Comparison of ENCODE assay signal across 22 cellular contexts in the genomic region with DNA sequence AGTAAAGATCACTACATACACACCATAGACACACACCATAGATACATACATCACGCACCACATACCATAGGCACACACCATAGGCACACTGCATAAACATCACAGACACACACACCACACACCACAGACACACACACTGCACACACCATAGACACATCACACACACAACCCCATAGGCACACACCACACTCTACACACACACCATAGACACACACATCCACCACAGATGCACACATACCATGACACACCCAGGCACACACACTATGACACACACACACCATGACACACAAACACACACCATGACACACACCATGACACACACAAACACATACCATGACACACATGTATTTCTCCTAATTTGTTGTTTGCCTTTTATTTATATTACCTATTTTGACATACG. TPM values are rescaled to one million over a fixed set of nuclear protein-coding genes. Genes with fewer than 3 reads are reported as not detected.
"Had no signal": no experiment of that assay in that cellular context is flagged by ENCODE, and none has a peak within 500 bp of the region (broad histone marks: within the 10 kb centered on the region; RNA-seq: fewer than 3 reads in every experiment).

No MANE protein-coding gene starts in this region.

- H3K36me3 Mint-ChIP-seq: activated CD8-positive, alpha-beta memory T cell treated with anti-CD3 and anti-CD28 coated beads, Interleukin-2, amount 10 ng/mL, durations not matched to agents 7 days and 5 days; activated naive CD8-positive, alpha-beta T cell treated with anti-CD3 and anti-CD28 coated beads, Interleukin-2, amount 10 ng/mL, durations not matched to agents 7 days and 5 days had no signal

- H3K27me3 ChIP-seq: brain microvascular endothelial cell, gastroesophageal sphincter, heart right ventricle, neural progenitor cell, right atrium auricular region, suprapubic skin, upper lobe of left lung had no signal

- H3K27ac ChIP-seq: brain microvascular endothelial cell, gastroesophageal sphincter, heart right ventricle, neural progenitor cell, prostate gland, right atrium auricular region, skin epidermis, suprapubic skin, upper lobe of left lung had no signal

- H3K4me3 ChIP-seq: gastroesophageal sphincter, heart right ventricle, neural progenitor cell, prostate gland, right atrium auricular region, skin epidermis, suprapubic skin, upper lobe of left lung had no signal

- H2AFZ ChIP-seq: neural progenitor cell had no signal

- H3K9me3 ChIP-seq: gastroesophageal sphincter, heart right ventricle, prostate gland, right atrium auricular region, suprapubic skin, upper lobe of left lung had no signal

- H3K4me1 Mint-ChIP-seq: activated CD4-positive, alpha-beta memory T cell treated with anti-CD3 and anti-CD28 coated beads, Interleukin-2, amount 10 ng/mL, durations not matched to agents 7 days and 5 days; activated CD8-positive, alpha-beta memory T cell treated with anti-CD3 and anti-CD28 coated beads, Interleukin-2, amount 10 ng/mL, durations not matched to agents 7 days and 5 days; activated naive CD8-positive, alpha-beta T cell treated with anti-CD3 and anti-CD28 coated beads, Interleukin-2, amount 10 ng/mL, durations not matched to agents 7 days and 5 days; stimulated activated naive CD8-positive, alpha-beta T cell treated with anti-CD3 and anti-CD28 coated beads, Interleukin-15, amount 100 ng/mL, for 72 hours had no signal

- H3K9me3 Mint-ChIP-seq: activated CD4-positive, alpha-beta memory T cell treated with anti-CD3 and anti-CD28 coated beads, Interleukin-2, amount 10 ng/mL, durations not matched to agents 7 days and 5 days; activated naive CD8-positive, alpha-beta T cell treated with anti-CD3 and anti-CD28 coated beads, Interleukin-2, amount 10 ng/mL, durations not matched to agents 7 days and 5 days; activated T-helper 2 cell treated with anti-CD3 and anti-CD28 coated beads, Interferon-gamma antibody, Interleukin-2, Interleukin-4, amounts not matched to agents 10 μg/mL and 5 μg/mL and 100 μg/mL, durations not matched to agents 14 hours and 24 hours and 36 hours; neural progenitor cell; stimulated activated naive CD8-positive, alpha-beta T cell treated with anti-CD3 and anti-CD28 coated beads, Interleukin-15, amount 100 ng/mL, for 72 hours had no signal

- H3K4me3 Mint-ChIP-seq: activated CD4-positive, alpha-beta memory T cell treated with anti-CD3 and anti-CD28 coated beads, Interleukin-2, amount 10 ng/mL, durations not matched to agents 7 days and 5 days; activated CD8-positive, alpha-beta memory T cell treated with anti-CD3 and anti-CD28 coated beads, Interleukin-2, amount 10 ng/mL, durations not matched to agents 7 days and 5 days; activated naive CD8-positive, alpha-beta T cell treated with anti-CD3 and anti-CD28 coated beads, Interleukin-2, amount 10 ng/mL, durations not matched to agents 7 days and 5 days; neural progenitor cell; stimulated activated naive CD8-positive, alpha-beta T cell treated with anti-CD3 and anti-CD28 coated beads, Interleukin-15, amount 100 ng/mL, for 72 hours had no signal

- H3K36me3 ChIP-seq: brain microvascular endothelial cell, heart right ventricle, neural progenitor cell, prostate gland, right atrium auricular region, suprapubic skin, upper lobe of left lung had no signal

- ATAC-seq: activated CD8-positive, alpha-beta memory T cell treated with anti-CD3 and anti-CD28 coated beads, Interleukin-2, amount 10 ng/mL, durations not matched to agents 7 days and 5 days; gastroesophageal sphincter; heart right ventricle; left ventricle myocardium superior; stimulated activated naive CD8-positive, alpha-beta T cell treated with anti-CD3 and anti-CD28 coated beads, Interleukin-15, amount 100 ng/mL, for 72 hours had no signal

- H3K27ac Mint-ChIP-seq: activated CD4-positive, alpha-beta memory T cell treated with anti-CD3 and anti-CD28 coated beads, Interleukin-2, amount 10 ng/mL, durations not matched to agents 7 days and 5 days; activated CD8-positive, alpha-beta memory T cell treated with anti-CD3 and anti-CD28 coated beads, Interleukin-2, amount 10 ng/mL, durations not matched to agents 7 days and 5 days; activated naive CD8-positive, alpha-beta T cell treated with anti-CD3 and anti-CD28 coated beads, Interleukin-2, amount 10 ng/mL, durations not matched to agents 7 days and 5 days; activated T-helper 2 cell treated with anti-CD3 and anti-CD28 coated beads, Interferon-gamma antibody, Interleukin-2, Interleukin-4, amounts not matched to agents 10 μg/mL and 5 μg/mL and 100 μg/mL, durations not matched to agents 14 hours and 24 hours and 36 hours; neural progenitor cell; stimulated activated naive CD8-positive, alpha-beta T cell treated with anti-CD3 and anti-CD28 coated beads, Interleukin-15, amount 100 ng/mL, for 72 hours had no signal

- H3K4me2 ChIP-seq: neural progenitor cell had no signal

- H3K9ac ChIP-seq: neural progenitor cell had no signal

- H3K27me3 Mint-ChIP-seq: activated CD4-positive, alpha-beta memory T cell treated with anti-CD3 and anti-CD28 coated beads, Interleukin-2, amount 10 ng/mL, durations not matched to agents 7 days and 5 days; activated CD8-positive, alpha-beta memory T cell treated with anti-CD3 and anti-CD28 coated beads, Interleukin-2, amount 10 ng/mL, durations not matched to agents 7 days and 5 days; activated naive CD8-positive, alpha-beta T cell treated with anti-CD3 and anti-CD28 coated beads, Interleukin-2, amount 10 ng/mL, durations not matched to agents 7 days and 5 days; stimulated activated naive CD8-positive, alpha-beta T cell treated with anti-CD3 and anti-CD28 coated beads, Interleukin-15, amount 100 ng/mL, for 72 hours had no signal

- DNase-seq: activated CD4-positive, alpha-beta memory T cell treated with anti-CD3 and anti-CD28 coated beads, Interleukin-2, amount 10 ng/mL, durations not matched to agents 7 days and 5 days; activated CD4-positive, alpha-beta T cell treated with anti-CD3 and anti-CD28 coated beads for 48 hours; activated CD8-positive, alpha-beta memory T cell treated with anti-CD3 and anti-CD28 coated beads, Interleukin-2, amount 10 ng/mL, durations not matched to agents 7 days and 5 days; activated naive CD4-positive, alpha-beta T cell treated with Interleukin-2 at 50 U/mL for 16 hours; activated naive CD8-positive, alpha-beta T cell treated with anti-CD3 and anti-CD28 coated beads, Interleukin-2, amount 10 ng/mL, durations not matched to agents 7 days and 5 days; brain microvascular endothelial cell; central memory CD4-positive, alpha-beta T cell; cortex of kidney; heart right ventricle; left ventricle myocardium superior; stimulated activated CD4-positive, alpha-beta T cell treated with anti-CD3 and anti-CD28 coated beads, Interleukin-2, amount 100 ng/mL, for 48 hours; stimulated activated naive CD8-positive, alpha-beta T cell treated with anti-CD3 and anti-CD28 coated beads, Interleukin-15, amount 100 ng/mL, for 72 hours; SW 1271; upper lobe of left lung had no signal

RNA-seq across cellular contexts. Expression of a gene that starts 14.8 kb away (rescaled TPM):
- total RNA-seq: activated CD4-positive, alpha-beta memory T cell treated with anti-CD3 and anti-CD28 coated beads, Interleukin-2, amount 10 ng/mL, durations not matched to agents 7 days and 5 days; activated T-helper 2 cell treated with anti-CD3 and anti-CD28 coated beads, Interferon-gamma antibody, Interleukin-2, Interleukin-4, amounts not matched to agents 10 μg/mL and 5 μg/mL and 100 μg/mL, durations not matched to agents 14 hours and 24 hours and 36 hours; T-helper 2 cell treated with Interferon-gamma antibody and Interleukin-4, amounts not matched to agents 100 ng/mL and 5 ng/mL, for 36 hours had no signal
